Comparison of ENCODE assay signal across 9 cellular contexts in the genomic region with DNA sequence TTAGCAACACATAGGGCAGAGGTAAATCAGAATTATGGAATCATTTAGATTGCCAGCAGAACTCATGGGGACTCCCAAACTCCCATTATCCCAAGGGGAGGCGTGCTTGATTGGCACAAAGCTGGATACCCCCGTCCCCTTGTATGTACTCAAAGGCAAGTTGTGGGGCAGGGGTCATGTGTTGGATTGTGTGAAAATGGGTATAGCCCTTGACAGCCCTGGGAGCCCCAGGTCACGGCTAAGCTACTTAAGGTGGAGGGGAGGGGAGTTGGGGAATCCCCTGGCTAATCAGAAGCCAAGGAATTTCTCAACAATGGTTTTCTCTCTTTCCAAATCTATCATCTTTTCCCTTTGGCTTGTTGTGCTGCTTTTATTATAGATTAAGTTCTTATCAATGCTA.
"Had no signal": no experiment of that assay in that cellular context is flagged by ENCODE, and none has a peak within 500 bp of the region (broad histone marks: within the 10 kb centered on the region; RNA-seq: fewer than 3 reads in every experiment).

No MANE protein-coding gene starts in this region.

- H2AFZ ChIP-seq: GM23248 had no signal

- H3K4me3 Mint-ChIP-seq: H9, IgD-negative memory B cell had no signal

- H3K27ac Mint-ChIP-seq: H9, IgD-negative memory B cell had no signal

- H3K9me3 Mint-ChIP-seq: H9, IgD-negative memory B cell had no signal

- H3K27me3 Mint-ChIP-seq: IgD-negative memory B cell had no signal

- H3K4me3 ChIP-seq: GM23248 had no signal

- H3K27ac ChIP-seq: GM23248, KMS-11 had no signal

- ATAC-seq: HepG2 had no signal

- H3K4me2 ChIP-seq: KMS-11 had no signal

- DNase-seq: GM23248, H9, HCEC 1CT, KBM-7 had no signal

- H3K4me1 Mint-ChIP-seq: H9, IgD-negative memory B cell had no signal

- H3K9ac ChIP-seq: GM23248, KMS-11 had no signal

- FAIRE-seq: H1, H54, HepG2 had no signal
